In the genomic region with DNA sequence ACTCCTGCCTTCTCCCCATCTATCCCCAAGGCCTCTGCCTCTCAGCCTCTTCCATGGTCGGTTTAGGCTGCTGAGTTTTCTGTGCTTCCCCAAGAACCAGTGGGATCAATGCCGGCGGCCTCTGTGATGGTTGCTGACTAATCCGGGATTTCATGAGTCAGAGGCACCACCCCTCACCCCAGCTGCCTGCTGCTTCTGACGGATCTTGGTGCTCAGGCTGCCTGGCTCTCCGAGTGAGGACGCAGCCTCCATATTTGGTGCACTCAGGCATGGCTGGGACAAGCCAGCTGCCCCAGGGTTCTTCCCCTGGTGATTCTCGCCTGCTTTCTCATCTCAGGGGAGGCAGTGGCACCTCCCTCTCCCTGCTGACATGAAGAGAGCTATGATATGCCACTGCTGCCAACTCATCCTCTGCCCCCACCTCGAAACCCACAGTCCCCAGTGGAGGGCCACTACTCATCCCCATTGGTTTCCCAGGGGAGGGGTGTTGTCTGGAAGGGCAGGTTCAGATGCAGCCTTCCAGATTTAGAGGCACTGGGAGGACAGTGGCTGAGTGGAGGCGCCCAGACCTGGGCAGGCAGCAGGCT, we compare ENCODE assay signal across 8 cellular contexts. TPM values are rescaled to one million over a fixed set of nuclear protein-coding genes. Genes with fewer than 3 reads are reported as not detected.
A peak's percentile ranks its signal among the peaks of the same experiment; 100 is the strongest.
DNase-seq lines count a peak whose midpoint lies in the region; ATAC-seq lines count a peak whose summit lies in the region.

No MANE protein-coding gene starts in this region.

- H3K9me3 ChIP-seq in SK-N-MC (ENCODE audit: low read depth, low read length) (no peaks in the 10 kb centered on the region), skeletal muscle satellite cell (replicated peaks; ENCODE audit: low read length) (no peaks in the 10 kb centered on the region)

- H3K27ac ChIP-seq in SK-N-MC = peak overlapping the region; percentile 67

- H3K4me1 ChIP-seq in skeletal muscle satellite cell (ENCODE audit: control insufficient read depth, insufficient read depth, low read length) = peaks cover 50% of the 10 kb centered on the region

- H3K9ac ChIP-seq in SK-N-MC (ENCODE audit: insufficient read length) (no peak overlapping the region), skeletal muscle satellite cell (ENCODE audit: low read depth, low read length) (peak overlapping the region; percentile 11)

- no peak overlapping the region for H3K27ac Mint-ChIP-seq in activated T-cell treated with anti-CD3 and anti-CD28 coated beads, Interleukin-2, amount 50 U/mL, for 72 hours

- peaks cover 38% of the 10 kb centered on the region for H3K4me1 Mint-ChIP-seq in activated T-cell treated with anti-CD3 and anti-CD28 coated beads, Interleukin-2, amount 50 U/mL, for 72 hours (ENCODE audit: low read depth)

- H3K36me3 Mint-ChIP-seq in activated T-cell treated with anti-CD3 and anti-CD28 coated beads, Interleukin-2, amount 50 U/mL, for 72 hours (ENCODE audit: insufficient read depth in 2 of 2) = no peaks in the 10 kb centered on the region

- peak; percentile 59 to 72 for DNase-seq in activated T-cell treated with anti-CD3 and anti-CD28 coated beads, Interleukin-2, amount 50 U/mL, for 72 hours
- no peak for DNase-seq in activated T-cell treated with anti-CD3 and anti-CD28 coated beads, Interleukin-2, amount 50 U/mL, for 1 hour
- DNase-seq in SK-N-MC (ENCODE audit: low read depth, low spot score) (no peak), fibroblast of gingiva (ENCODE audit: low read depth) (peak; percentile 87), NCI-H526 (lab: John Stamatoyannopoulos, UW) (no peak)
- no peak for DNase-seq in effector CD8-positive, alpha-beta T cell (lab: John Stamatoyannopoulos, UW)

- H3K36me3 ChIP-seq in SK-N-MC (ENCODE audit: insufficient read depth, low read length) (peaks cover 16% of the 10 kb centered on the region), skeletal muscle satellite cell (ENCODE audit: insufficient read depth, low read length) (peaks cover 36% of the 10 kb centered on the region)

- H3K4me3 Mint-ChIP-seq in activated T-cell treated with anti-CD3 and anti-CD28 coated beads, Interleukin-2, amount 50 U/mL, for 72 hours = peak overlapping the region in 1 of 2 donors; percentile 19

- H3K4me3 ChIP-seq in SK-N-MC (no peak overlapping the region), skeletal muscle satellite cell (ENCODE audit: low read length) (peak overlapping the region; percentile 28)

- H3K27me3 ChIP-seq in skeletal muscle satellite cell (ENCODE audit: control insufficient read depth, insufficient read depth, low read length) = no peaks in the 10 kb centered on the region

- ATAC-seq in activated T-cell treated with anti-CD3 and anti-CD28 coated beads, Interleukin-2, amount 50 U/mL, for 72 hours (replicated peaks in 1 of 2) = peak; percentile 5 to 12
- ATAC-seq in GM19328 (IDR thresholded peaks at IDR 0.05; ENCODE audit: unreplicated experiment) = no peak

- no peaks in the 10 kb centered on the region for H3K27me3 Mint-ChIP-seq in activated T-cell treated with anti-CD3 and anti-CD28 coated beads, Interleukin-2, amount 50 U/mL, for 72 hours (ENCODE audit: low read depth)

- H3K9me3 Mint-ChIP-seq in activated T-cell treated with anti-CD3 and anti-CD28 coated beads, Interleukin-2, amount 50 U/mL, for 72 hours = no peaks in the 10 kb centered on the region

- peak overlapping the region; percentile 60 for H3K4me2 ChIP-seq in skeletal muscle satellite cell (ENCODE audit: low read length)

RNA-seq across cellular contexts. Expression of a gene that starts 3.3 kb away (rescaled TPM):
- 10 to 100 TPM; 40.3 to 45.8 TPM for total RNA-seq in activated T-cell treated with anti-CD3 and anti-CD28 coated beads, Interleukin-2, amount 50 U/mL, for 72 hours
- total RNA-seq in skeletal muscle satellite cell (2012; rRNA removed) = 48.1 and 54.8 TPM in 2 replicates

RNA-seq across cellular contexts. Expression of a gene that starts 6.2 kb away (rescaled TPM):
- total RNA-seq in activated T-cell treated with anti-CD3 and anti-CD28 coated beads, Interleukin-2, amount 50 U/mL, for 72 hours = 10 to 100 TPM; 13.6 to 14.3 TPM
- 13.2 and 13.5 TPM in 2 replicates for total RNA-seq in skeletal muscle satellite cell (2012; rRNA removed)

RNA-seq across cellular contexts. Expression of a gene that starts 13.2 kb away (rescaled TPM):
- 1 to 10 TPM; 6.6 to 8.4 TPM for total RNA-seq in activated T-cell treated with anti-CD3 and anti-CD28 coated beads, Interleukin-2, amount 50 U/mL, for 72 hours
- total RNA-seq in skeletal muscle satellite cell (2012; rRNA removed) = 2.8 and 5.5 TPM in 2 replicates

RNA-seq across cellular contexts. Expression of a gene that starts 29.6 kb away (rescaled TPM):
- under 1 TPM; 0.28 to 0.48 TPM for total RNA-seq in activated T-cell treated with anti-CD3 and anti-CD28 coated beads, Interleukin-2, amount 50 U/mL, for 72 hours
- total RNA-seq in skeletal muscle satellite cell (2012; rRNA removed) = not detected in 2 replicates

RNA-seq across cellular contexts. Expression of a gene that starts 31.0 kb away (rescaled TPM):
- 100 to 1,000 TPM; 155 to 158 TPM for total RNA-seq in activated T-cell treated with anti-CD3 and anti-CD28 coated beads, Interleukin-2, amount 50 U/mL, for 72 hours
- total RNA-seq in skeletal muscle satellite cell (2012; rRNA removed) = 62.6 and 70.3 TPM in 2 replicates

Comparison
In these comparisons a context has a peak if more than half of its experiments do, and no peak if none do; other contexts are left out.
1. DNase-seq: peak in activated T-cell treated with anti-CD3 and anti-CD28 coated beads, Interleukin-2, amount 50 U/mL, for 72 hours (2 of 2) and fibroblast of gingiva (single experiment); none in activated T-cell treated with anti-CD3 and anti-CD28 coated beads, Interleukin-2, amount 50 U/mL, for 1 hour (single experiment), SK-N-MC (single experiment), NCI-H526 (0 of 2) and effector CD8-positive, alpha-beta T cell (single experiment).